1 cellular context compared by ENCODE assay signal in genomic region chr16:56610609-56611111, GRCh38.
A peak's percentile ranks its signal among the peaks of the same experiment; 100 is the strongest.
TF ChIP-seq lines count a peak whose summit lies in the region.

No MANE protein-coding gene starts in this region.

TF ChIP-seq in H1, 55 proteins besides CTCF, POLR2A, EP300 and RAD21:
- TF ChIP-seq EZH2 (IDR thresholded peaks at IDR 0.05; ENCODE audit: low read depth, low read length, severe bottlenecking) (no peak), CHD7 (IDR thresholded peaks at IDR 0.05; ENCODE audit: insufficient replicate concordance, low read length) (no peak), RFX5 (IDR thresholded peaks at IDR 0.05; ENCODE audit: borderline replicate concordance, low read depth, low read length) (no peak), TEAD4 (IDR thresholded peaks at IDR 0.05; ENCODE audit: low read depth, low read length) (no peak), SAP30 (IDR thresholded peaks at IDR 0.05; ENCODE audit: insufficient read depth, insufficient replicate concordance, low read length) (no peak), ASH2L (IDR thresholded peaks at IDR 0.05; ENCODE audit: low read length) (no peak), BCL11A (IDR thresholded peaks at IDR 0.05; ENCODE audit: low read depth in 2 of 2, low read length in 2 of 2) (no peak), YY1 (IDR thresholded peaks at IDR 0.05; ENCODE audit: low read depth, low read length) (no peak), POLR2AphosphoS5 (IDR thresholded peaks at IDR 0.05; ENCODE audit: low read depth, low read length) (no peak), SIX5 (IDR thresholded peaks at IDR 0.05; ENCODE audit: low read depth, low read length) (no peak), GTF2F1 (IDR thresholded peaks at IDR 0.05; ENCODE audit: borderline replicate concordance, low read depth, low read length) (no peak), PHF8 (conservative IDR thresholded peaks at IDR 0.05; ENCODE audit: low read depth, low read length) (no peak), SUZ12 (IDR thresholded peaks at IDR 0.05; ENCODE audit: low read length) (0 out of 2 replicates have a peak, but pooled peaks have one; percentile 10), SP1 (IDR thresholded peaks at IDR 0.05; ENCODE audit: low read depth, low read length) (no peak), KDM1A (IDR thresholded peaks at IDR 0.05; ENCODE audit: borderline replicate concordance, low read length) (0 out of 2 replicates have a peak, but pooled peaks have one; percentile 20), BACH1 (IDR thresholded peaks at IDR 0.05; ENCODE audit: low read length) (no peak)
